25 cellular contexts compared by ENCODE assay signal in genomic region chr1:175217674-175218073, GRCh38. TPM values are rescaled to one million over a fixed set of nuclear protein-coding genes. Genes with fewer than 3 reads are reported as not detected.
DNase-seq lines count a peak whose midpoint lies in the region; ATAC-seq and TF ChIP-seq lines count a peak whose summit lies in the region.
"Had no signal": no experiment of that assay in that cellular context is flagged by ENCODE, and none has a peak within 500 bp of the region (broad histone marks: within the 10 kb centered on the region; RNA-seq: fewer than 3 reads in every experiment).

No MANE protein-coding gene starts in this region.

- no peak overlapping the region for H3K4me3 Mint-ChIP-seq in GM23338
- no peak overlapping the region for H3K4me3 Mint-ChIP-seq in Caco-2 (ENCODE audit: unreplicated experiment)
- H3K4me3 Mint-ChIP-seq: activated CD4-positive, alpha-beta memory T cell treated with anti-CD3 and anti-CD28 coated beads for 36 hours; CD4-positive, CD25-positive, alpha-beta regulatory T cell; T-helper 17 cell had no signal

- TF ChIP-seq CTCF in DOHH2 (IDR thresholded peaks at IDR 0.05; ENCODE audit: low read depth, low read length, poor library complexity, severe bottlenecking) (no peak), hepatocyte (IDR thresholded peaks at IDR 0.05; ENCODE audit: poor library complexity) (no peak), GM23338 (conservative IDR thresholded peaks at IDR 0.05; ENCODE audit: low read depth in 2 of 2) (no peak), Caco-2 (IDR thresholded peaks at IDR 0.05; ENCODE audit: insufficient read depth in 1 of 2, low read depth in 1 of 2, low read length in 1 of 2, severe bottlenecking in 1 of 2, unreplicated experiment in 1 of 2) (no peak)

- H4K20me1 ChIP-seq in DOHH2 (ENCODE audit: control insufficient read depth, insufficient read depth, low read depth, low read length) = no peaks in the 10 kb centered on the region
- no peaks in the 10 kb centered on the region for H4K20me1 ChIP-seq in hepatocyte (ENCODE audit: insufficient read depth, poor library complexity, severe bottlenecking)
- no peaks in the 10 kb centered on the region for H4K20me1 ChIP-seq in GM23338 (replicated peaks; ENCODE audit: insufficient read depth)

- H3K4me1 Mint-ChIP-seq in GM23338 (peaks cover 27% of the 10 kb centered on the region), Caco-2 (ENCODE audit: low read depth, unreplicated experiment) (peaks cover 26% of the 10 kb centered on the region)

- POLR2A ChIA-PET in Caco-2 (lab: Charles Lee) = no interaction called here

- no peaks in the 10 kb centered on the region for H3F3A ChIP-seq in DOHH2 (ENCODE audit: control insufficient read depth, insufficient read depth)
- H3F3A ChIP-seq in GM23338 (replicated peaks; ENCODE audit: low read depth) = no peaks in the 10 kb centered on the region

- CTCF ChIA-PET in Caco-2 (lab: Charles Lee) = no interaction called here

- DNase-seq in NCI-H526 treated with DMSO at 0.1 percent for 48 hours (lab: John Stamatoyannopoulos, UW) = peak; percentile 53
- peak; percentile 22 for DNase-seq in hepatocyte (ENCODE audit: low spot score)
- no peak for DNase-seq in activated naive CD4-positive, alpha-beta T cell treated with anti-CD3 and anti-CD28 coated beads, Interleukin-2, amount 50 U/mL, for 72 hours (ENCODE audit: low spot score in 2 of 2)
- no peak for DNase-seq in globus pallidus (ENCODE audit: low spot score)
- DNase-seq in GM23338 (ENCODE audit: low spot score) = no peak
- no peak for DNase-seq in Caco-2
- DNase-seq: activated CD4-positive, alpha-beta memory T cell treated with anti-CD3 and anti-CD28 coated beads for 36 hours; activated effector memory CD4-positive, alpha-beta T cell treated with Interleukin-2 at 50 U/mL for 16 hours; adrenal gland; CD4-positive, CD25-positive, alpha-beta regulatory T cell; colonic mucosa; DMS 273 treated with DMSO at 0.1 percent for 48 hours; esophagus squamous epithelium; GDM1; GM23248; kidney glomerular epithelial cell; MG63; NCI-H446; NK-92 treated with Interleukin-12 subunit alpha and Interleukin-12 subunit beta, amount 100 ng/mL, for 24 hours; stimulated activated naive CD4-positive, alpha-beta T cell treated with Interleukin-2 at 50 U/mL for 16 hours; T-helper 17 cell had no signal

- H3K27me3 Mint-ChIP-seq in GM23338 (ENCODE audit: insufficient read depth, low read depth, poor library complexity) = peaks cover 5% of the 10 kb centered on the region
- H3K27me3 Mint-ChIP-seq in Caco-2 (ENCODE audit: insufficient read depth, unreplicated experiment) = no peaks in the 10 kb centered on the region
- H3K27me3 Mint-ChIP-seq: activated CD4-positive, alpha-beta memory T cell treated with anti-CD3 and anti-CD28 coated beads for 36 hours; T-helper 17 cell had no signal

- ATAC-seq in GM21786 (IDR thresholded peaks at IDR 0.05; ENCODE audit: unreplicated experiment) (peak; percentile 55), GM23338 (no peak)
- no peak for ATAC-seq in activated naive CD4-positive, alpha-beta T cell treated with anti-CD3 and anti-CD28 coated beads, Interleukin-2, amount 50 U/mL, for 72 hours
- ATAC-seq: T-helper 17 cell had no signal

- H3K4me1 ChIP-seq in DOHH2 (ENCODE audit: control insufficient read depth, low read length) = peaks cover 75% of the 10 kb centered on the region
- peaks cover 20% of the 10 kb centered on the region for H3K4me1 ChIP-seq in hepatocyte (ENCODE audit: insufficient read depth)
- H3K4me1 ChIP-seq in GM23338 (ENCODE audit: insufficient read depth) = peaks cover 18% of the 10 kb centered on the region
- 0 out of 2 replicates have a peak, but pooled peaks cover 4% of the 10 kb centered on the region for H3K4me1 ChIP-seq in Caco-2
- H3K4me1 ChIP-seq: adrenal gland had no signal

- peak overlapping the region; percentile 50 for H3K4me3 ChIP-seq in DOHH2 (ENCODE audit: low read length)
- H3K4me3 ChIP-seq in hepatocyte = no peak overlapping the region
- H3K4me3 ChIP-seq in GM23338 = no peak overlapping the region
- no peak overlapping the region for H3K4me3 ChIP-seq in Caco-2 (ENCODE audit: low read depth, low read length)
- H3K4me3 ChIP-seq: adrenal gland, colonic mucosa, esophagus squamous epithelium, GM23248, MG63, thoracic aorta had no signal

- H3K79me2 ChIP-seq in DOHH2 (ENCODE audit: control insufficient read depth, low read length) (no peaks in the 10 kb centered on the region), hepatocyte (no peaks in the 10 kb centered on the region), GM23338 (replicated peaks; ENCODE audit: insufficient read depth) (no peaks in the 10 kb centered on the region)

- H3K27me3 ChIP-seq in DOHH2 (ENCODE audit: control insufficient read depth, low read length) (no peaks in the 10 kb centered on the region), hepatocyte (no peaks in the 10 kb centered on the region), GM23338 (ENCODE audit: insufficient read depth) (no peaks in the 10 kb centered on the region), Caco-2 (replicated peaks; ENCODE audit: control insufficient read depth, insufficient read depth, low read length) (no peaks in the 10 kb centered on the region)
- H3K27me3 ChIP-seq: adrenal gland, colonic mucosa, MG63, neutrophil had no signal

- H3K9me2 ChIP-seq in DOHH2 (replicated peaks; ENCODE audit: control insufficient read depth, low read length) = no peaks in the 10 kb centered on the region
- H3K9me2 ChIP-seq in hepatocyte (replicated peaks; ENCODE audit: insufficient read depth) = no peaks in the 10 kb centered on the region
- H3K9me2 ChIP-seq in GM23338 (ENCODE audit: insufficient read depth) = no peaks in the 10 kb centered on the region

- H3K27ac Mint-ChIP-seq in activated naive CD4-positive, alpha-beta T cell treated with anti-CD3 and anti-CD28 coated beads, Interleukin-2, amount 50 U/mL, for 72 hours = no peak overlapping the region
- H3K27ac Mint-ChIP-seq in GM23338 (no peak overlapping the region), Caco-2 (ENCODE audit: unreplicated experiment) (no peak overlapping the region)
- H3K27ac Mint-ChIP-seq: activated CD4-positive, alpha-beta memory T cell treated with anti-CD3 and anti-CD28 coated beads for 36 hours; CD4-positive, CD25-positive, alpha-beta regulatory T cell; T-helper 17 cell had no signal

- H3K27ac ChIP-seq in DOHH2 (ENCODE audit: low read depth, low read length) (peak overlapping the region; percentile 66), hepatocyte (peak overlapping the region; percentile 85), GM23338 (ENCODE audit: low read depth) (no peak overlapping the region)
- H3K27ac ChIP-seq: adrenal gland, colonic mucosa, esophagus squamous epithelium, GM23248, neutrophil, thoracic aorta had no signal

- H3K9me3 Mint-ChIP-seq in activated naive CD4-positive, alpha-beta T cell treated with anti-CD3 and anti-CD28 coated beads, Interleukin-2, amount 50 U/mL, for 72 hours = peaks cover 0 to 10% of the 10 kb centered on the region in 2 donors
- no peaks in the 10 kb centered on the region; the same call in 2 of the 3 replicates for H3K9me3 Mint-ChIP-seq in GM23338
- peaks cover 11% of the 10 kb centered on the region for H3K9me3 Mint-ChIP-seq in Caco-2 (ENCODE audit: unreplicated experiment)
- H3K9me3 Mint-ChIP-seq: CD4-positive, CD25-positive, alpha-beta regulatory T cell had no signal

- intact Hi-C loops in Caco-2 (cut with micrococcal nuclease; ENCODE audit: unreplicated experiment) = no loop called here

- H3K4me2 ChIP-seq in DOHH2 (ENCODE audit: low read length) = peak overlapping the region; percentile 67
- H3K4me2 ChIP-seq in hepatocyte = peak overlapping the region; percentile 8
- H3K4me2 ChIP-seq in GM23338 = no peak overlapping the region

- H2AFZ ChIP-seq in hepatocyte = no peak overlapping the region
- H2AFZ ChIP-seq in GM23338 = no peak overlapping the region
- H2AFZ ChIP-seq: GM23248 had no signal

- no peaks in the 10 kb centered on the region for H3K36me3 ChIP-seq in DOHH2 (ENCODE audit: control insufficient read depth, low read length)
- no peaks in the 10 kb centered on the region for H3K36me3 ChIP-seq in hepatocyte (replicated peaks; ENCODE audit: insufficient read depth, low read depth)
- no peaks in the 10 kb centered on the region for H3K36me3 ChIP-seq in GM23338 (ENCODE audit: insufficient read depth)
- H3K36me3 ChIP-seq in Caco-2 (ENCODE audit: control insufficient read depth, insufficient read depth, low read length) = no peaks in the 10 kb centered on the region
- H3K36me3 ChIP-seq: adrenal gland, colonic mucosa, esophagus squamous epithelium, MG63, neutrophil, thoracic aorta had no signal

- no TSS peak for BruUV-seq in Caco-2 (replicated peaks; lab: Mats Ljungman, UMichigan)

- H3K9me3 ChIP-seq in DOHH2 (ENCODE audit: control insufficient read depth, insufficient read depth, low read length) (peaks cover 9% of the 10 kb centered on the region; the same call in 1 of the 2 replicates), hepatocyte (ENCODE audit: low read depth) (no peaks in the 10 kb centered on the region), Caco-2 (peaks cover 5% of the 10 kb centered on the region; the same call in 1 of the 2 replicates)
- H3K9me3 ChIP-seq: adrenal gland, colonic mucosa, MG63, neutrophil, thoracic aorta had no signal

- WGBS in hepatocyte (ENCODE audit: low lambda C conversion rate, missing lambda C conversion rate) = 55% methylated on average over 4 of the region's 4 CpGs

- no peaks in the 10 kb centered on the region for H3K36me3 Mint-ChIP-seq in activated naive CD4-positive, alpha-beta T cell treated with anti-CD3 and anti-CD28 coated beads, Interleukin-2, amount 50 U/mL, for 72 hours
- H3K36me3 Mint-ChIP-seq in GM23338 (ENCODE audit: low read depth) (no peaks in the 10 kb centered on the region; the same call in 2 of the 3 replicates), Caco-2 (ENCODE audit: insufficient read depth, unreplicated experiment) (no peaks in the 10 kb centered on the region)
- H3K36me3 Mint-ChIP-seq: activated CD4-positive, alpha-beta memory T cell treated with anti-CD3 and anti-CD28 coated beads for 36 hours; CD4-positive, CD25-positive, alpha-beta regulatory T cell had no signal

TF ChIP-seq in GM23338, 12 proteins besides CTCF, POLR2A, EP300 and RAD21 (continues in another document):
- no peak for TF ChIP-seq ZNF331 (CRISPR knock-in tag; IDR thresholded peaks at IDR 0.05; ENCODE audit: low read depth)

RNA-seq across cellular contexts. Expression of gene KIAA0040, which starts 25.1 kb away (rescaled TPM):
- 8.1 and 8.3 TPM in 2 replicates for total RNA-seq in hepatocyte
- 4.5 and 7.1 TPM in 2 replicates for polyA plus RNA-seq in hepatocyte
- 10 to 100 TPM; 21.2 to 23.4 TPM for total RNA-seq in activated naive CD4-positive, alpha-beta T cell treated with anti-CD3 and anti-CD28 coated beads, Interleukin-2, amount 50 U/mL, for 72 hours
- total RNA-seq in GM23338 (2014; rRNA removed; shearing (Covaris generic)) = 10.2 and 11.9 TPM in 2 replicates
- polyA plus RNA-seq in GM23338 (2016; fragmentation: Nextera tagmentation; extraction: Ambion mirVana) = 7.0 and 7.3 TPM in 2 replicates
- total RNA-seq in Caco-2 (2022) = 18.9 and 24.9 TPM in 2 replicates

Comparison
In these comparisons a context has a peak if more than half of its experiments do, and no peak if none do; other contexts are left out.
1. DNase-seq: peak in NCI-H526 treated with DMSO at 0.1 percent for 48 hours (single experiment) and hepatocyte (single experiment); none in activated naive CD4-positive, alpha-beta T cell treated with anti-CD3 and anti-CD28 coated beads, Interleukin-2, amount 50 U/mL, for 72 hours (0 of 2), globus pallidus (single experiment), GM23338 (single experiment) and Caco-2 (0 of 2).